ENCODE assay signal across 33 cellular contexts in the genomic region with DNA sequence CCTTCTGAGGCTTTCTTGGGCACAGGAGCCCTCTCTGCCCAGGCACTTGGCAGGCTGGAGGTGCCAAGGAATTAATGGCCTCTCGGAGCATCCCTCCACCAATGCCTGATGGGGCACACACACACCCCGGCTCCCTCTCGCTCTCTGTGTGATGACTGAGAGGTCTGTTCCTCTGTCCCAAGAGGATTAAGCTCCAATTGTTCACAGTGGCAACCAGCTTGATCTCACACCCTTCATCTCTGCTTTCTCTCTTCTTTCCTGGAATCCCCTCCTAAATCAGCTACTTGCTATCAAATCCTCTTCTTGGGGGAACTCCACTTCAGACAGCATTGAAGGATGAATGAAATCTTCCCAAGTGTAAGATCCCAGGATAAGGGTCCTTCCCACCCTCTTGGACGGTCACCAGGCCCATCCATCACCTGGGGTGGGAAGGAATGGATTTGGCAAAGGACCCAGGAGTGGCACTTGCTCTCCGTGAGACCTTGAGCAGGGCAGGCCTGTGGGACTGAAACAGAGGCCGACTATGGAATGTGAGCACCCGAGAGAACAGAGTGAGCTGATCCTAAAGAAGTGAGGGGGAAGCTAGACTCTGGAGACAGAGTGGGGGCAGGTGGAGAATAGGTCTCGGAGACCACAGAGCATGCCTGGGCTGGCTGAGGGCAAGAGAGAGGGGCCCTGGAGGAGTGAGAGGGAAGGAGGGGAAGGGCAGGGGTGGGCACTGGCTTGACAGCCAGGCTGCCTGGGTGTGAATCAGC.
"Had no signal": no experiment of that assay in that cellular context is flagged by ENCODE, and none has a peak within 500 bp of the region (broad histone marks: within the 10 kb centered on the region; RNA-seq: fewer than 3 reads in every experiment).

No MANE protein-coding gene starts in this region.

- DNase-seq: activated B cell treated with CpG ODN at 0.5 μM for 24 hours; activated CD4-positive, alpha-beta memory T cell treated with anti-CD3 and anti-CD28 coated beads for 36 hours; activated CD4-positive, alpha-beta T cell treated with anti-CD3 and anti-CD28 coated beads for 4 hours; activated CD4-positive, alpha-beta T cell treated with anti-CD3 and anti-CD28 coated beads, Interleukin-2, amount 50 U/mL, for 1 hour; activated CD4-positive, CD25-positive, alpha-beta regulatory T cell treated with anti-CD3 and anti-CD28 coated beads, Interleukin-2, amount 50 U/mL, for 72 hours; activated CD8-positive, alpha-beta memory T cell treated with anti-CD3 and anti-CD28 coated beads, Interleukin-2, amount 50 U/mL, for 4 hours; activated gamma-delta T cell treated with Interleukin-2 at 50 U/mL for 16 hours; activated naive CD4-positive, alpha-beta T cell treated with anti-CD3 and anti-CD28 coated beads for 36 hours; activated T-cell treated with anti-CD3 and anti-CD28 coated beads for 4 hours; activated T-cell treated with anti-CD3 and anti-CD28 coated beads, Interleukin-2, amount 50 U/mL, for 4 hours; adrenal gland; body of pancreas; cerebellar nuclear complex; MM.1S; MV-4-11; NCI-H1092; NCI-H1436 treated with DMSO at 0.1 percent for 48 hours; NCI-H1694 treated with DMSO at 0.1 percent for 48 hours; NCI-H2029; NCI-H2107; NCI-H510A; NCI-H526; NCI-H774; PC-3; Peyer's patch; RPMI8226; SHP77 treated with DMSO at 0.1 percent for 48 hours; SK-N-SH had no signal

- H3K4me3 ChIP-seq: adrenal gland, body of pancreas, breast epithelium, Peyer's patch, SJSA1 had no signal

- H3K9ac ChIP-seq: KMS-11, SK-N-SH had no signal

- H3K36me3 ChIP-seq: adrenal gland, breast epithelium, Peyer's patch, SJSA1 had no signal

- H3K27ac ChIP-seq: adrenal gland, body of pancreas, breast epithelium, KMS-11, Peyer's patch, SJSA1 had no signal

- H3K4me1 ChIP-seq: adrenal gland, breast epithelium, Peyer's patch, SJSA1 had no signal

- H3K9me2 ChIP-seq: SK-N-SH had no signal

- FAIRE-seq: astrocyte, TTC549 had no signal

- H3K27me3 ChIP-seq: body of pancreas, breast epithelium, Peyer's patch had no signal

- H3K9me3 ChIP-seq: adrenal gland, body of pancreas, breast epithelium, Peyer's patch, SJSA1, SK-N-SH had no signal

- H3K4me2 ChIP-seq: KMS-11, SK-N-SH had no signal
